ENCODE assay signal across 1 cellular context in genomic region chr10:103762166-103762565, GRCh38.
TF ChIP-seq lines count a peak whose summit lies in the region.

No MANE protein-coding gene starts in this region.

TF ChIP-seq in A549, 52 proteins besides CTCF, POLR2A, EP300 and RAD21 (continued from another document):
- TF ChIP-seq REST (IDR thresholded peaks at IDR 0.05) (no peak), NR3C1 (IDR thresholded peaks at IDR 0.05) (no peak), KDM1A (IDR thresholded peaks at IDR 0.05; ENCODE audit: low read depth) (no peak), ZNF302 (CRISPR knock-in tag; IDR thresholded peaks at IDR 0.05) (no peak), NFE2L2 (conservative IDR thresholded peaks at IDR 0.05; ENCODE audit: low read length) (no peak), ZFP36 (IDR thresholded peaks at IDR 0.05; ENCODE audit: borderline replicate concordance, partially characterized antibody) (no peak), CBX8 (IDR thresholded peaks at IDR 0.05) (no peak), HDAC2 (IDR thresholded peaks at IDR 0.05) (no peak), RCOR1 (IDR thresholded peaks at IDR 0.05; ENCODE audit: low read depth, low read length) (no peak), JUN (IDR thresholded peaks at IDR 0.05) (no peak), USF2 (IDR thresholded peaks at IDR 0.05) (no peak), MAX (IDR thresholded peaks at IDR 0.05) (no peak), BHLHE40 (IDR thresholded peaks at IDR 0.05; ENCODE audit: low read depth, low read length) (no peak), CHD2 (IDR thresholded peaks at IDR 0.05; ENCODE audit: low read length, partially characterized antibody) (no peak), ESRRA (IDR thresholded peaks at IDR 0.05; ENCODE audit: borderline replicate concordance, low read length) (no peak), ATOH8 (CRISPR knock-in tag; IDR thresholded peaks at IDR 0.05; ENCODE audit: low read depth) (no peak)
